In genomic region chr11:2305140-2305861, GRCh38 we compare ENCODE assay signal across 9 cellular contexts. TPM values are rescaled to one million over a fixed set of nuclear protein-coding genes. Genes with fewer than 3 reads are reported as not detected.
A peak's percentile ranks its signal among the peaks of the same experiment; 100 is the strongest.
DNase-seq lines count a peak whose midpoint lies in the region; FAIRE-seq and TF ChIP-seq lines count a peak whose summit lies in the region.
"Had no signal": no experiment of that assay in that cellular context is flagged by ENCODE, and none has a peak within 500 bp of the region (broad histone marks: within the 10 kb centered on the region; RNA-seq: fewer than 3 reads in every experiment).

No MANE protein-coding gene starts in this region.

- H2BK120ac ChIP-seq in trophoblast cell (ENCODE audit: insufficient read depth, low read length, poor library complexity), result no peak overlapping the region

- H3K18ac ChIP-seq in trophoblast cell (ENCODE audit: low read length), result no peak overlapping the region

- H3K36me3 ChIP-seq in SK-N-MC (ENCODE audit: insufficient read depth, low read length), result no peaks in the 10 kb centered on the region
- H3K36me3 ChIP-seq in trophoblast cell (ENCODE audit: control insufficient read depth in 1 of 2, insufficient read depth in 2 of 2, low read length in 2 of 2), result no peaks in the 10 kb centered on the region
- H3K36me3 ChIP-seq in thyroid gland, result no peaks in the 10 kb centered on the region

- peak; percentile 81 to 96 (median 90) for TF ChIP-seq CTCF in thyroid gland (IDR thresholded peaks at IDR 0.05)

- H4K12ac ChIP-seq in trophoblast cell (ENCODE audit: low read depth, low read length), result no peak overlapping the region

- H4K8ac ChIP-seq in trophoblast cell (ENCODE audit: low read depth, low read length), result no peak overlapping the region

- no peak overlapping the region for H2AFZ ChIP-seq in trophoblast cell (ENCODE audit: insufficient read depth, low read length, poor library complexity)

- no peak for TF ChIP-seq POLR2A in thyroid gland (IDR thresholded peaks at IDR 0.05)

- H3K79me1 ChIP-seq in trophoblast cell (ENCODE audit: low read length), result no peaks in the 10 kb centered on the region

- no peak overlapping the region for H2AK5ac ChIP-seq in trophoblast cell (ENCODE audit: low read length)

- no peak overlapping the region for H4K91ac ChIP-seq in trophoblast cell (ENCODE audit: low read depth, low read length)

- no peaks in the 10 kb centered on the region for H3K9me3 ChIP-seq in SK-N-MC (ENCODE audit: low read depth, low read length)
- H3K9me3 ChIP-seq in trophoblast cell (ENCODE audit: insufficient read depth, low read depth, low read length), result peaks cover 2% of the 10 kb centered on the region
- H3K9me3 ChIP-seq in thyroid gland, result no peaks in the 10 kb centered on the region

- no CpG with 5 or more reads among the region's 10 CpGs for WGBS in trophoblast cell (ENCODE audit: extremely low coverage, insufficient coverage, insufficient read length)
- WGBS in thyroid gland, 2 donors, result 28 to 90% methylated on average over 2 to 9 of the region's 10 CpGs

- H3K4me3 ChIP-seq in SK-N-MC (peak overlapping the region; percentile 72; the same call in 1 of the 2 replicates), trophoblast cell (ENCODE audit: low read depth, low read length) (no peak overlapping the region), thyroid gland (replicated peaks in 1 of 3) (no peak overlapping the region)

- H2BK12ac ChIP-seq in trophoblast cell (ENCODE audit: low read length), result no peak overlapping the region

- H3K4me2 ChIP-seq in trophoblast cell (ENCODE audit: low read length), result no peak overlapping the region

- intact Hi-C loops in thyroid gland (cut with DNase I), result loop anchor here (2.0 to 10.0 kb wide), 2 partner anchors 116 to 590 kb away; no protein-coding TSS in a partner anchor

- H3K14ac ChIP-seq in trophoblast cell (ENCODE audit: low read length), result no peak overlapping the region

- no peaks in the 10 kb centered on the region for H3K4me1 ChIP-seq in trophoblast cell (ENCODE audit: control insufficient read depth in 1 of 2, insufficient read depth in 2 of 2, low read length in 2 of 2)
- H3K4me1 ChIP-seq in thyroid gland, result peaks cover 10 to 37% of the 10 kb centered on the region in 2 donors

- no peak overlapping the region for H3K4ac ChIP-seq in trophoblast cell (ENCODE audit: low read depth, low read length)

- H3K27me3 ChIP-seq in trophoblast cell (ENCODE audit: insufficient read depth, low read length), result no peaks in the 10 kb centered on the region
- no peaks in the 10 kb centered on the region for H3K27me3 ChIP-seq in thyroid gland

- no peak overlapping the region for H2BK5ac ChIP-seq in trophoblast cell (ENCODE audit: low read depth, low read length, poor library complexity)

- no peaks in the 10 kb centered on the region for H3K79me2 ChIP-seq in trophoblast cell (ENCODE audit: control insufficient read depth, insufficient read depth, low read length, poor library complexity)

- H3K23ac ChIP-seq in trophoblast cell (ENCODE audit: low read length), result no peak overlapping the region

- no peak for FAIRE-seq in HTR-8/SVneo (lab: Jason Lieb, UNC)
- FAIRE-seq: TTC549 had no signal

- DNase-seq in COLO668 (lab: John Stamatoyannopoulos, UW; ENCODE audit: unreplicated experiment) (peak; percentile 43), HTR-8/SVneo (ENCODE audit: insufficient read length, low spot score) (peak; percentile 76), SK-N-MC (ENCODE audit: low read depth, low spot score) (no peak), glomerular visceral epithelial cell (ENCODE audit: extremely low spot score) (peak; percentile 64), trophoblast cell (peak; percentile 58 to 86), thyroid gland (peak; percentile 84 to 87), NCI-H128 (lab: John Stamatoyannopoulos, UW; ENCODE audit: unreplicated experiment) (no peak)
- DNase-seq in activated naive CD4-positive, alpha-beta T cell treated with anti-CD3 and anti-CD28 coated beads, Interleukin-2, amount 50 U/mL, for 16 hours, result peak; percentile 86

- H3K9ac ChIP-seq in SK-N-MC (ENCODE audit: insufficient read length) (peak overlapping the region; percentile 52), trophoblast cell (ENCODE audit: low read length) (no peak overlapping the region)

- H3K27ac ChIP-seq in SK-N-MC (peak overlapping the region; percentile 60), trophoblast cell (ENCODE audit: low read depth, low read length) (no peak overlapping the region), thyroid gland (peak overlapping the region in 2 of 3 donors; percentile 22 to 85)

RNA-seq across cellular contexts. Expression of gene TSPAN32, which starts 3.5 kb away (rescaled TPM):
- not detected in 2 replicates for polyA plus RNA-seq in trophoblast cell (2013)
- under 1 TPM in 2 of 4 donors, not detected in 2; 0.33 to 0.45 TPM for total RNA-seq in thyroid gland

RNA-seq across cellular contexts. Expression of gene C11orf21, which starts 3.6 kb away (rescaled TPM):
- polyA plus RNA-seq in trophoblast cell (2013), result not detected in 2 replicates
- total RNA-seq in thyroid gland, result under 1 TPM; 0.15 to 0.67 (median 0.45) TPM

RNA-seq across cellular contexts. Expression of gene ASCL2, which starts 34.9 kb away (rescaled TPM):
- 0.59 and 0.60 TPM in 2 replicates for polyA plus RNA-seq in trophoblast cell (2013)
- total RNA-seq in thyroid gland, result 1 to 10 TPM in 1 of 4 donors, under 1 TPM in 3; 0.46 to 2.9 (median 0.66) TPM

Comparison
In these comparisons a context has a peak if more than half of its experiments do, and no peak if none do; other contexts are left out.
1. DNase-seq: peak in COLO668 (single experiment), HTR-8/SVneo (single experiment), activated naive CD4-positive, alpha-beta T cell treated with anti-CD3 and anti-CD28 coated beads, Interleukin-2, amount 50 U/mL, for 16 hours (single experiment), glomerular visceral epithelial cell (single experiment), trophoblast cell (2 of 2) and thyroid gland (2 of 2); none in SK-N-MC (single experiment) and NCI-H128 (single experiment).